Comparison of ENCODE assay signal across 8 cellular contexts in genomic region chrX:72572248-72573157, GRCh38. TPM values are rescaled to one million over a fixed set of nuclear protein-coding genes. Genes with fewer than 3 reads are reported as not detected.
DNase-seq lines count a peak whose midpoint lies in the region; ATAC-seq lines count a peak whose summit lies in the region.

Gene HDAC8 (minus strand): TSS chrX:72572843. CDS start chrX:72572761, 82 bp downstream.

- H3K27ac Mint-ChIP-seq in effector memory CD8-positive, alpha-beta T cell = peak within 1 kb of the TSS; percentile 87 to 97

- peaks cover 8% of the 10 kb centered on the region for H3K36me3 Mint-ChIP-seq in effector memory CD8-positive, alpha-beta T cell (ENCODE audit: insufficient read depth)

- ATAC-seq in GM19463 (IDR thresholded peaks at IDR 0.05; ENCODE audit: unreplicated experiment) (peak; percentile 95), HG03571 (IDR thresholded peaks at IDR 0.05; ENCODE audit: unreplicated experiment) (peak; percentile 98)
- peak; percentile 92 for ATAC-seq in effector memory CD8-positive, alpha-beta T cell (replicated peaks)

- peak within 1 kb of the TSS; percentile 97 for H3K4me3 Mint-ChIP-seq in effector memory CD8-positive, alpha-beta T cell

- H3K4me1 Mint-ChIP-seq in effector memory CD8-positive, alpha-beta T cell (ENCODE audit: low read depth in 2 of 2) = peaks cover 4% of the 10 kb centered on the region in 2 donors

- no peaks in the 10 kb centered on the region for H3K9me3 Mint-ChIP-seq in effector memory CD8-positive, alpha-beta T cell

- DNase-seq in COR-L47 (lab: John Stamatoyannopoulos, UW) (peak; percentile 48), NCI-H69 (lab: John Stamatoyannopoulos, UW) (peak; percentile 86), lung microvascular endothelial cell (ENCODE audit: low read depth in 2 of 2) (peak; percentile 83 to 86)
- DNase-seq in activated CD4-positive, alpha-beta T cell treated with anti-CD3 and anti-CD28 coated beads, Interleukin-2, amount 50 U/mL, for 48 hours = peak; percentile 53 to 62
- peak; percentile 31 to 42 (median 36) for DNase-seq in effector memory CD8-positive, alpha-beta T cell
- peak; percentile 3 for DNase-seq in stimulated activated CD8-positive, alpha-beta memory T cell treated with anti-CD3 and anti-CD28 coated beads, Interleukin-15, amount 100 ng/mL, for 24 hours (ENCODE audit: low read depth)

- peaks cover 0 to 5% of the 10 kb centered on the region in 2 donors for H3K27me3 Mint-ChIP-seq in effector memory CD8-positive, alpha-beta T cell

RNA-seq across cellular contexts. Expression of gene HDAC8, which starts in this region (rescaled TPM):
- total RNA-seq in lung microvascular endothelial cell = 21.6 and 25.6 TPM in 2 replicates

Comparison
In these comparisons a context has a peak if more than half of its experiments do, and no peak if none do; other contexts are left out.
1. Peak in every context shown above with its lines: DNase-seq and ATAC-seq.
2. DNase-seq: peak in every context shown above with its lines; median percentile 86 in NCI-H69; 84 in lung microvascular endothelial cell; 58 in activated CD4-positive, alpha-beta T cell treated with anti-CD3 and anti-CD28 coated beads, Interleukin-2, amount 50 U/mL, for 48 hours; 48 in COR-L47; 36 in effector memory CD8-positive, alpha-beta T cell; 3 in stimulated activated CD8-positive, alpha-beta memory T cell treated with anti-CD3 and anti-CD28 coated beads, Interleukin-15, amount 100 ng/mL, for 24 hours.